8 cellular contexts compared by ENCODE assay signal in genomic region chr5:174608631-174609097, GRCh38.
DNase-seq lines count a peak whose midpoint lies in the region; ATAC-seq lines count a peak whose summit lies in the region.
"Had no signal": no experiment of that assay in that cellular context is flagged by ENCODE, and none has a peak within 500 bp of the region (broad histone marks: within the 10 kb centered on the region; RNA-seq: fewer than 3 reads in every experiment).

No MANE protein-coding gene starts in this region.

- ATAC-seq in stimulated activated naive CD8-positive, alpha-beta T cell treated with anti-CD3 and anti-CD28 coated beads, Interleukin-15, amount 100 ng/mL, for 72 hours: peak; percentile 66
- ATAC-seq in GM21526 (IDR thresholded peaks at IDR 0.05; ENCODE audit: low FRiP score, unreplicated experiment): no peak

- H3K9me3 Mint-ChIP-seq in stimulated activated naive CD8-positive, alpha-beta T cell treated with anti-CD3 and anti-CD28 coated beads, Interleukin-15, amount 100 ng/mL, for 72 hours: peaks cover 0 to 10% of the 10 kb centered on the region in 2 donors

- H3K4me3 Mint-ChIP-seq in stimulated activated naive CD8-positive, alpha-beta T cell treated with anti-CD3 and anti-CD28 coated beads, Interleukin-15, amount 100 ng/mL, for 72 hours: peak overlapping the region in 1 of 2 donors; percentile 24

- peaks cover 14% of the 10 kb centered on the region for H3K27me3 Mint-ChIP-seq in stimulated activated naive CD8-positive, alpha-beta T cell treated with anti-CD3 and anti-CD28 coated beads, Interleukin-15, amount 100 ng/mL, for 72 hours

- H3K27ac Mint-ChIP-seq in stimulated activated naive CD8-positive, alpha-beta T cell treated with anti-CD3 and anti-CD28 coated beads, Interleukin-15, amount 100 ng/mL, for 72 hours: no peak overlapping the region

- no peaks in the 10 kb centered on the region for H3K4me1 Mint-ChIP-seq in stimulated activated naive CD8-positive, alpha-beta T cell treated with anti-CD3 and anti-CD28 coated beads, Interleukin-15, amount 100 ng/mL, for 72 hours

- DNase-seq in HT-29 (ENCODE audit: low spot score) (peak; percentile 94), SKM-1 (lab: John Stamatoyannopoulos, UW; ENCODE audit: unreplicated experiment) (peak; percentile 16), hypothalamus (lab: John Stamatoyannopoulos, UW) (peak in 27 of 51 donors; percentile 1 to 49 (median 12)), NCI-H1694 (lab: John Stamatoyannopoulos, UW) (no peak), NCI-H128 (lab: John Stamatoyannopoulos, UW; ENCODE audit: unreplicated experiment) (no peak)
- DNase-seq in stimulated activated naive CD8-positive, alpha-beta T cell treated with anti-CD3 and anti-CD28 coated beads, Interleukin-15, amount 100 ng/mL, for 72 hours: no peak
- DNase-seq: activated effector memory CD4-positive, alpha-beta T cell treated with Interleukin-2 at 50 U/mL for 16 hours had no signal

Comparison
In these comparisons a context has a peak if more than half of its experiments do, and no peak if none do; other contexts are left out.
1. DNase-seq: peak in HT-29 (single experiment), SKM-1 (single experiment) and hypothalamus (27 of 51); none in stimulated activated naive CD8-positive, alpha-beta T cell treated with anti-CD3 and anti-CD28 coated beads, Interleukin-15, amount 100 ng/mL, for 72 hours (0 of 2), NCI-H1694 (single experiment) and NCI-H128 (single experiment).